In the genomic region with DNA sequence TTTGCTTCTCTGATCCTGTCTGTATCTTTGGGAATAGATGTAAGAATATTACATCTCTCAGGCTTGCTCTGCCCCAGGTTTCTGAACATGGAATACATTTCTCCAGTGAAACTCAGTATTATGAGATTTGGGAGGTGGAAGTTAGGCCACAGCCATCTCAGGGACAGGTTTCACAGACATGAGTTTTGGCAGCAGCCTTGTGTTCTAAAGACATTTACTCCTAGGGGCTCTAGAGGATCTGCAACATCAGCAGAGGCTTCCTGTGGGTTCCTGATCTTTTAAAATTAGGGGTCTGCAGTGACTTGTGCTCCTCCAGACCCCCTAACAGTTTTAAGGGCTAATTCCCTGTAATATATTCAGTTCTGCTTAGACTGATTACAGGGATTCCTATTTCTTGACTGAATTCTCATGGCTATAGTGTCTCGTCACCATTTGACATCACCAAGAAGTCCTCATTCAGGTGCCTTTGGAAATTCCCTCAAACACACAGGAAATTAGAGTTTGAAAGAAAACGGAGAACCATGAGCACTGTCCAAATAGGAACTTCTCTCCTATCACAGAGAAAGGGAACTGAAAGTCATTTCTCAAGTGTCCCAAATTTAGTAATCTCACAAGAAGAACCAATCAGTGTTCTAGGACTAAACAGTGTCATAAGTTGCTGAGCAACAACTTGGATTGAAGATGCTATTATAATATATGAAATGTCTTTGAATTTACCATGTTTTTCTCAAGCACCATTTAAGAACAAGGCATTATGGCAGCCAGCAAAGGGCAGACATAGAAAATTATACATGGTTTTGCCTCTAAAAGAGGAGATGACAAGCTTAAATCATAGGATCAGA, we compare ENCODE assay signal across 9 cellular contexts. TPM values are rescaled to one million over a fixed set of nuclear protein-coding genes. Genes with fewer than 3 reads are reported as not detected.
A peak's percentile ranks its signal among the peaks of the same experiment; 100 is the strongest.
DNase-seq lines count a peak whose midpoint lies in the region; ATAC-seq, FAIRE-seq and TF ChIP-seq lines count a peak whose summit lies in the region.
"Had no signal": no experiment of that assay in that cellular context is flagged by ENCODE, and none has a peak within 500 bp of the region (broad histone marks: within the 10 kb centered on the region; RNA-seq: fewer than 3 reads in every experiment).

No MANE protein-coding gene starts in this region.

- no peak overlapping the region for H3K27ac ChIP-seq in A673 (ENCODE audit: low read depth, low read length, poor library complexity, severe bottlenecking)

- H3K27me3 ChIP-seq in H7 (ENCODE audit: control insufficient read depth, insufficient read depth, low read length), result no peaks in the 10 kb centered on the region
- peaks cover 13% of the 10 kb centered on the region for H3K27me3 ChIP-seq in A673 (replicated peaks; ENCODE audit: insufficient read depth, low read depth, low read length, poor library complexity)

- no peak for FAIRE-seq in D721Med (lab: Jason Lieb, UNC)

- DNase-seq in SKM-1 (lab: John Stamatoyannopoulos, UW; ENCODE audit: unreplicated experiment) (peak; percentile 78), medulla oblongata (ENCODE audit: extremely low spot score) (peak; percentile 80), D721Med (ENCODE audit: insufficient read length, low spot score) (no peak), H7 (no peak), hepatic stellate cell (ENCODE audit: low spot score) (no peak), A673 (ENCODE audit: low spot score) (no peak)

- CTCF ChIA-PET in A673 (lab: Charles Lee), result no interaction called here

- no TSS peak for BruUV-seq in A673 (replicated peaks; lab: Mats Ljungman, UMichigan)

- peak; percentile 20 for TF ChIP-seq POLR2A in GM18951 (IDR thresholded peaks at IDR 0.05; ENCODE audit: extremely low read depth, insufficient read depth, insufficient read length)

- in situ Hi-C loops in GM18951 (cut with MboI; ENCODE audit: low sequenced_read_pairs, unreplicated experiment), result loop anchor here (5.0 kb wide), 1 partner anchor 260 kb away; no protein-coding TSS in a partner anchor

- no peaks in the 10 kb centered on the region for H3K4me1 ChIP-seq in A673 (ENCODE audit: insufficient read depth, low read length, poor library complexity, severe bottlenecking)

- ATAC-seq in HG02981 (IDR thresholded peaks at IDR 0.05; ENCODE audit: unreplicated experiment), result peak; percentile 55
- ATAC-seq: Panc1 had no signal

- H3K4me3 ChIP-seq in H7 (ENCODE audit: insufficient read depth, low read depth, low read length), result no peak overlapping the region
- H3K4me3 ChIP-seq in A673 (ENCODE audit: low read depth, low read length, poor library complexity, severe bottlenecking), result no peak overlapping the region

- POLR2A ChIA-PET in A673 (lab: Charles Lee; ENCODE audit: low non-redundant PET), result no interaction called here

- TF ChIP-seq CTCF in D721Med (IDR thresholded peaks at IDR 0.05; ENCODE audit: insufficient read depth, missing control alignments) (no peak), A673 (conservative IDR thresholded peaks at IDR 0.05; ENCODE audit: low read depth, low read length) (no peak)

- H3K36me3 ChIP-seq in H7 (replicated peaks; ENCODE audit: control insufficient read depth, insufficient read depth, low read length) (no peaks in the 10 kb centered on the region), A673 (ENCODE audit: insufficient read depth, low read length, poor library complexity, severe bottlenecking) (no peaks in the 10 kb centered on the region)

- H3K9me3 ChIP-seq in A673 (ENCODE audit: low read depth, low read length, poor library complexity, severe bottlenecking), result no peaks in the 10 kb centered on the region

- intact Hi-C loops in A673 (cut with micrococcal nuclease; ENCODE audit: unreplicated experiment), result no loop called here

RNA-seq across cellular contexts. Expression of gene HLA-DRA, which starts 2.5 kb away (rescaled TPM):
- total RNA-seq in H7 (2014; rRNA removed; shearing (Covaris generic)), result 0.33 TPM in 1 of 2 replicates, not detected in the other
- not detected in 2 replicates for total RNA-seq in A673 (2021)

RNA-seq across cellular contexts. Expression of gene BTNL2, which starts 30.2 kb away (rescaled TPM):
- not detected in 2 replicates for total RNA-seq in H7 (2014; rRNA removed; shearing (Covaris generic))
- not detected in 2 replicates for total RNA-seq in A673 (2021)

Comparison
In these comparisons a context has a peak if more than half of its experiments do, and no peak if none do; other contexts are left out.
1. DNase-seq: peak in SKM-1 (single experiment) and medulla oblongata (single experiment); none in D721Med (single experiment), H7 (single experiment), hepatic stellate cell (single experiment) and A673 (single experiment).